23 cellular contexts compared by ENCODE assay signal in the genomic region with DNA sequence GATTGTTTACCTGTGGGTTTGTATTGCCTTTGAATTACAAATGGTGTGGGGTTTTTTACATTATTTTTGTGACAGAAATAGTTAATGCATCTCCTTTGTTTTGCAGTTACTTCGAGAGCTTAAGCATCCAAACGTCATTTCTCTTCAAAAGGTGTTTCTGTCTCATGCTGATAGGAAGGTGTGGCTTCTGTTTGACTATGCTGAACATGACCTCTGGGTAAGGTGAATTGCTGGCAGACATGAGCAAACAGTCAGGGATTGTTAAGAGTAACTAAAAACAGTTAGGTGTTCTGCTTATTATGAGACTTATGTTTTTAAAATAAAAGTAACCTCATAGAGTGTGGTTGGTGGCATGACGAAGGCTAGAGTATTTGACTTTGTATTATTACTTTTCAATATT.
DNase-seq lines count a peak whose midpoint lies in the region; ATAC-seq, FAIRE-seq and TF ChIP-seq lines count a peak whose summit lies in the region.
"Had no signal": no experiment of that assay in that cellular context is flagged by ENCODE, and none has a peak within 500 bp of the region (broad histone marks: within the 10 kb centered on the region; RNA-seq: fewer than 3 reads in every experiment).

No MANE protein-coding gene starts in this region.

- no peak for TF ChIP-seq CTCF in heart right ventricle (IDR thresholded peaks at IDR 0.05)
- no peak for TF ChIP-seq CTCF in WERI-Rb-1 (IDR thresholded peaks at IDR 0.05; ENCODE audit: low read depth, low read length)

- 62 to 64% methylated on average over 3 of the region's 3 CpGs for WGBS in heart right ventricle, 2 donors

- no peaks in the 10 kb centered on the region for H3K27me3 Mint-ChIP-seq in activated CD8-positive, alpha-beta T cell treated with anti-CD3 and anti-CD28 coated beads, Interleukin-2, amount 10 ng/mL, durations not matched to agents 7 days and 5 days (ENCODE audit: low read depth)
- H3K27me3 Mint-ChIP-seq: CD4-positive, CD25-positive, alpha-beta regulatory T cell had no signal

- H3K27ac Mint-ChIP-seq in activated CD8-positive, alpha-beta T cell treated with anti-CD3 and anti-CD28 coated beads, Interleukin-2, amount 10 ng/mL, durations not matched to agents 7 days and 5 days = no peak overlapping the region
- H3K27ac Mint-ChIP-seq: CD4-positive, CD25-positive, alpha-beta regulatory T cell had no signal

- TF ChIP-seq POLR2A in H54 (IDR thresholded peaks at IDR 0.05; ENCODE audit: low read depth, low read length) = no peak

- peaks cover 2% of the 10 kb centered on the region for H3K36me3 Mint-ChIP-seq in activated CD8-positive, alpha-beta T cell treated with anti-CD3 and anti-CD28 coated beads, Interleukin-2, amount 10 ng/mL, durations not matched to agents 7 days and 5 days (ENCODE audit: low read depth)

- POLR2A ChIA-PET in activated CD8-positive, alpha-beta T cell treated with anti-CD3 and anti-CD28 coated beads, Interleukin-2, amount 10 ng/mL, durations not matched to agents 7 days and 5 days (lab: Charles Lee) = no interaction called here

- H3K4me3 ChIP-seq in heart right ventricle (no peak overlapping the region), WERI-Rb-1 (ENCODE audit: low read depth, low read length) (no peak overlapping the region)
- H3K4me3 ChIP-seq: HAP-1 had no signal

- peaks cover 0 to 49% (median 2%) of the 10 kb centered on the region in 9 donors for H3K36me3 ChIP-seq in heart right ventricle
- H3K36me3 ChIP-seq in WERI-Rb-1 = peaks cover 50% of the 10 kb centered on the region

- H3K4me1 ChIP-seq in heart right ventricle = peaks cover 0 to 3% (median 0%) of the 10 kb centered on the region in 9 donors
- H3K4me1 ChIP-seq: BE2C, Caco-2 had no signal

- DNase-seq in left ventricle myocardium superior = no peak
- no peak for DNase-seq in heart right ventricle
- no peak for DNase-seq in WERI-Rb-1
- DNase-seq in left lobe of liver (ENCODE audit: low spot score) = no peak
- no peak for DNase-seq in activated CD8-positive, alpha-beta T cell treated with anti-CD3 and anti-CD28 coated beads, Interleukin-2, amount 10 ng/mL, durations not matched to agents 7 days and 5 days
- no peak for DNase-seq in amniotic stem cell (lab: John Stamatoyannopoulos, UW)
- no peak for DNase-seq in central memory CD4-positive, alpha-beta T cell
- no peak for DNase-seq in H54 (ENCODE audit: insufficient read length, low spot score)
- DNase-seq: BE2C; Caco-2; CD4-positive, CD25-positive, alpha-beta regulatory T cell; DMS153; GDM1; KG1; MV-4-11; NCI-H1930; NCI-H2171 treated with DMSO at 0.1 percent for 48 hours; NCI-H446; PC-3; RPMI8226; SHP77 treated with DMSO at 0.1 percent for 48 hours; SK-N-SH had no signal

- peaks cover 2% of the 10 kb centered on the region for H3K4me1 Mint-ChIP-seq in activated CD8-positive, alpha-beta T cell treated with anti-CD3 and anti-CD28 coated beads, Interleukin-2, amount 10 ng/mL, durations not matched to agents 7 days and 5 days (ENCODE audit: low read depth)

- H3K9me3 ChIP-seq in heart right ventricle (no peaks in the 10 kb centered on the region), WERI-Rb-1 (ENCODE audit: severe bottlenecking) (no peaks in the 10 kb centered on the region)
- H3K9me3 ChIP-seq: BE2C, Caco-2, HAP-1, SK-N-SH had no signal

- H3K27ac ChIP-seq in heart right ventricle (no peak overlapping the region), WERI-Rb-1 (peak overlapping the region; percentile 41)

- CTCF ChIA-PET in activated CD8-positive, alpha-beta T cell treated with anti-CD3 and anti-CD28 coated beads, Interleukin-2, amount 10 ng/mL, durations not matched to agents 7 days and 5 days (lab: Charles Lee) = no interaction called here

- no peak for FAIRE-seq in H54 (lab: Jason Lieb, UNC)

- H3K4me3 Mint-ChIP-seq in activated CD8-positive, alpha-beta T cell treated with anti-CD3 and anti-CD28 coated beads, Interleukin-2, amount 10 ng/mL, durations not matched to agents 7 days and 5 days = no peak overlapping the region
- H3K4me3 Mint-ChIP-seq: CD4-positive, CD25-positive, alpha-beta regulatory T cell had no signal

- ATAC-seq in left ventricle myocardium superior (peak; percentile 31), heart right ventricle (no peak), left lobe of liver (peak; percentile 70)
- no peak for ATAC-seq in activated CD8-positive, alpha-beta T cell treated with anti-CD3 and anti-CD28 coated beads, Interleukin-2, amount 10 ng/mL, durations not matched to agents 7 days and 5 days
- ATAC-seq: PC-3 had no signal

- H3K9me3 Mint-ChIP-seq in activated CD8-positive, alpha-beta T cell treated with anti-CD3 and anti-CD28 coated beads, Interleukin-2, amount 10 ng/mL, durations not matched to agents 7 days and 5 days (ENCODE audit: insufficient read depth) = no peaks in the 10 kb centered on the region
- H3K9me3 Mint-ChIP-seq: CD4-positive, CD25-positive, alpha-beta regulatory T cell had no signal

- intact Hi-C loops in left ventricle myocardium superior (cut with micrococcal nuclease) (no loop called here), heart right ventricle (cut with DNase I) (no loop called here)

- H3K27me3 ChIP-seq in heart right ventricle = no peaks in the 10 kb centered on the region
- H3K27me3 ChIP-seq in WERI-Rb-1 (ENCODE audit: insufficient read depth, low read depth, severe bottlenecking) = no peaks in the 10 kb centered on the region
- H3K27me3 ChIP-seq: BE2C had no signal

Comparison
In these comparisons a context has a peak if more than half of its experiments do, and no peak if none do; other contexts are left out.
1. ATAC-seq: peak in left ventricle myocardium superior (single experiment) and left lobe of liver (single experiment); none in heart right ventricle (0 of 8) and activated CD8-positive, alpha-beta T cell treated with anti-CD3 and anti-CD28 coated beads, Interleukin-2, amount 10 ng/mL, durations not matched to agents 7 days and 5 days (single experiment).